ENCODE assay signal across 16 cellular contexts in the genomic region with DNA sequence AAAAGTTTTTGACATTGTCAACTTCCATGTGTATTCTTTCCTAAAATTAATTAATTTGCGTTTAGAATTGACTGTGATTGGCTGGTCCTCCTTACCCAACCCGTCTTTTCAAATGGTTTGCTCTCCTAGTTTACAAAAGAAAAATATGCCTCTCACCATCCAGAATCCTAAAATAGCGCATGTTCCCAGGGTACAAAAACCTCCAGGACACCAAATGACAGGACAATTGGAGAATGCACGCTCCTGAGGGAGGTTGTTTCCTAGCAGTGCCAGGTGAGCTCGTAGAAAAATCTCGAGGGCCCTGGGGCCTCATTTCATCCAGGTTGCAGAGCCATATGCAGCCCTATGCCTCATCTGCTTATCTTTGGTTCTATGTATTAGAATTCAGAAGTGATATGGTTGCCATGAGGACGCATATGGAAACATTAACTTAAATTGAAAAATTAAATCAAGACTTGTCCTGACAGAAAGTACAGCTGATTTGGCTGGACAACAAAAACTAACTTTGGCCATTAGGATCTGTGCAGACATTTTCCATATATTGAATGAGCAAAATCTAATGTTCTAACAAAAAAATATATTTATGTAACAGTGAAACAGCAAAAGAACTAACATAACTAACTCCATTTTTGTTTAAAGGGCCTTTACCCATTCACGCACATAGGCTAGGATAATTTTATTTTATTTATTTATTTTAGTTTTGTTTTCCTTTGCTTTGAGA. TPM values are rescaled to one million over a fixed set of nuclear protein-coding genes. Genes with fewer than 3 reads are reported as not detected.
DNase-seq lines count a peak whose midpoint lies in the region; ATAC-seq and TF ChIP-seq lines count a peak whose summit lies in the region.
"Had no signal": no experiment of that assay in that cellular context is flagged by ENCODE, and none has a peak within 500 bp of the region (broad histone marks: within the 10 kb centered on the region; RNA-seq: fewer than 3 reads in every experiment).

No MANE protein-coding gene starts in this region.

- no peaks in the 10 kb centered on the region for H3K9me3 Mint-ChIP-seq in mesothelial cell of epicardium
- no peaks in the 10 kb centered on the region for H3K9me3 Mint-ChIP-seq in progenitor cell of endocrine pancreas (ENCODE audit: low read depth)
- H3K9me3 Mint-ChIP-seq: CD8-positive, alpha-beta T cell had no signal

- no peaks in the 10 kb centered on the region for H3F3A ChIP-seq in SK-N-SH (replicated peaks; ENCODE audit: insufficient read depth)

- POLR2A ChIA-PET in SK-N-SH (lab: Yijun Ruan, JAX), result no interaction called here

- H3K27me3 ChIP-seq in SK-N-SH (ENCODE audit: insufficient read depth), result no peaks in the 10 kb centered on the region
- H3K27me3 ChIP-seq in aorta (ENCODE audit: control insufficient read depth in 1 of 2, insufficient read depth in 2 of 2, low read length in 1 of 2), result no peaks in the 10 kb centered on the region

- H3K27ac Mint-ChIP-seq in mesothelial cell of epicardium (peak overlapping the region; percentile 64), progenitor cell of endocrine pancreas (peak overlapping the region; percentile 74)
- H3K27ac Mint-ChIP-seq: CD14-positive monocyte; CD8-positive, alpha-beta T cell; HFFc6 had no signal

- intact Hi-C loops in left ventricle myocardium superior (cut with micrococcal nuclease), result no loop called here
- intact Hi-C loops in cardiac septum (cut with DNase I), result no loop called here
- intact Hi-C loops in aorta (cut with DNase I), result no loop called here

- H3K9me3 ChIP-seq in SK-N-SH (no peaks in the 10 kb centered on the region), aorta (ENCODE audit: control insufficient read depth, low read length) (no peaks in the 10 kb centered on the region)

- H3K4me2 ChIP-seq in SK-N-SH, result no peak overlapping the region

- H3K36me3 Mint-ChIP-seq in mesothelial cell of epicardium (peaks cover 2% of the 10 kb centered on the region), progenitor cell of endocrine pancreas (ENCODE audit: insufficient read depth) (no peaks in the 10 kb centered on the region)
- H3K36me3 Mint-ChIP-seq: CD14-positive monocyte; CD8-positive, alpha-beta T cell had no signal

- no peak overlapping the region for H3K9ac ChIP-seq in SK-N-SH

- no peak for DNase-seq in left ventricle myocardium superior
- DNase-seq in cardiac septum (ENCODE audit: low spot score), result no peak
- DNase-seq in SK-N-SH, result peak; percentile 65
- no peak for DNase-seq in mesothelial cell of epicardium (ENCODE audit: low spot score in 2 of 2, unreplicated experiment in 2 of 2)
- DNase-seq in progenitor cell of endocrine pancreas (ENCODE audit: low spot score, unreplicated experiment), result no peak
- no peak for DNase-seq in NCI-H748 (lab: John Stamatoyannopoulos, UW; ENCODE audit: unreplicated experiment)
- DNase-seq in aorta, result no peak
- no peak for DNase-seq in caudate nucleus (lab: John Stamatoyannopoulos, UW)
- DNase-seq: CD8-positive, alpha-beta T cell; COR-L47; DMS79 treated with DMSO at 0.1 percent for 48 hours; EL; HCEC 1CT; HFFc6 had no signal

- peak; percentile 50 for ATAC-seq in left ventricle myocardium superior
- no peak for ATAC-seq in aorta (ENCODE audit: low FRiP score)
- ATAC-seq: CD8-positive, alpha-beta T cell had no signal

- CTCF ChIA-PET in SK-N-SH (lab: Yijun Ruan, JAX), result no interaction called here

- 62% methylated on average over 8 of the region's 8 CpGs for WGBS in SK-N-SH (ENCODE audit: low lambda C conversion rate)
- 61 to 64% methylated on average over 8 of the region's 8 CpGs for WGBS in aorta, 2 donors

- H3K4me1 Mint-ChIP-seq in mesothelial cell of epicardium (peaks cover 39% of the 10 kb centered on the region), progenitor cell of endocrine pancreas (ENCODE audit: low read depth) (peaks cover 9% of the 10 kb centered on the region)
- H3K4me1 Mint-ChIP-seq: CD14-positive monocyte had no signal

- H3K27ac ChIP-seq in SK-N-SH (ENCODE audit: low read depth in 2 of 2, low read length in 1 of 2) (no peak overlapping the region; a peak in 1 of 4 replicates), aorta (ENCODE audit: low read depth in 1 of 2, low read length in 2 of 2) (no peak overlapping the region), caudate nucleus (ENCODE audit: low read depth, low read length) (no peak overlapping the region)
- H3K27ac ChIP-seq: HL-60 had no signal

- peak; percentile 10; the same call in 1 of the 2 replicates for TF ChIP-seq RAD21 in SK-N-SH (IDR thresholded peaks at IDR 0.05; ENCODE audit: low read length)

- H2AFZ ChIP-seq in SK-N-SH (ENCODE audit: low read depth), result no peak overlapping the region

- H3K27me3 Mint-ChIP-seq in mesothelial cell of epicardium (ENCODE audit: low read depth), result no peaks in the 10 kb centered on the region
- H3K27me3 Mint-ChIP-seq in progenitor cell of endocrine pancreas, result no peaks in the 10 kb centered on the region

- no peaks in the 10 kb centered on the region for H3K9me2 ChIP-seq in SK-N-SH

- peak in 1 of 2 experiments; percentile 83; a peak in 2 of 4 replicates for TF ChIP-seq EP300 in SK-N-SH (IDR thresholded peaks at IDR 0.05; ENCODE audit: borderline replicate concordance in 1 of 2, low read depth in 1 of 2, low read length in 1 of 2)

- no peaks in the 10 kb centered on the region for H3K79me2 ChIP-seq in SK-N-SH (ENCODE audit: insufficient read depth)

- H3K4me3 Mint-ChIP-seq in mesothelial cell of epicardium (no peak overlapping the region), progenitor cell of endocrine pancreas (ENCODE audit: low read depth) (no peak overlapping the region)
- H3K4me3 Mint-ChIP-seq: CD14-positive monocyte; CD8-positive, alpha-beta T cell; HFFc6 had no signal

- peaks cover 0 to 10% of the 10 kb centered on the region in 2 experiments; a peak in 2 of 4 replicates for H3K4me1 ChIP-seq in SK-N-SH (ENCODE audit: control insufficient read depth in 1 of 2, insufficient read depth in 2 of 2, low read depth in 1 of 2, low read length in 1 of 2)
- H3K4me1 ChIP-seq in aorta (ENCODE audit: control insufficient read depth in 1 of 2, insufficient read depth in 2 of 2, low read length in 2 of 2), result no peaks in the 10 kb centered on the region

- no peak overlapping the region for H3K4me3 ChIP-seq in SK-N-SH (ENCODE audit: low read depth in 2 of 2, low read length in 1 of 2)
- H3K4me3 ChIP-seq in aorta (ENCODE audit: low read length in 2 of 2), result no peak overlapping the region

- TF ChIP-seq CTCF in SK-N-SH (IDR thresholded peaks at IDR 0.05), result no peak
- TF ChIP-seq CTCF in mesothelial cell of epicardium (IDR thresholded peaks at IDR 0.05; ENCODE audit: unreplicated experiment), result no peak
- TF ChIP-seq CTCF in progenitor cell of endocrine pancreas (IDR thresholded peaks at IDR 0.05; ENCODE audit: unreplicated experiment), result no peak

- H3K36me3 ChIP-seq in SK-N-SH (replicated peaks in 1 of 2; ENCODE audit: control insufficient read depth in 1 of 2, insufficient read depth in 2 of 2, low read length in 1 of 2), result no peaks in the 10 kb centered on the region
- H3K36me3 ChIP-seq in aorta (ENCODE audit: control insufficient read depth in 1 of 2, insufficient read depth in 2 of 2, low read length in 1 of 2), result no peaks in the 10 kb centered on the region

- no peaks in the 10 kb centered on the region for H4K20me1 ChIP-seq in SK-N-SH (ENCODE audit: insufficient read depth)

TF ChIP-seq in SK-N-SH, 30 proteins besides CTCF, POLR2A, EP300 and RAD21 (continues in another document):
- TF ChIP-seq FOSL2 (IDR thresholded peaks at IDR 0.05; ENCODE audit: borderline replicate concordance, low read depth), result no peak
- TF ChIP-seq RCOR1 (IDR thresholded peaks at IDR 0.05; ENCODE audit: low read length), result peak; percentile 98
- TF ChIP-seq CHD2 (IDR thresholded peaks at IDR 0.05; ENCODE audit: low read length, partially characterized antibody), result peak; percentile 42
- TF ChIP-seq MXI1 (IDR thresholded peaks at IDR 0.05; ENCODE audit: low read depth, low read length), result peak; percentile 40; the same call in 1 of the 2 replicates
- no peak for TF ChIP-seq TCF12 (IDR thresholded peaks at IDR 0.05)
- TF ChIP-seq GATA2 (CRISPR knock-in tag; IDR thresholded peaks at IDR 0.05), result peak; percentile 78
- TF ChIP-seq, protein P1, sequence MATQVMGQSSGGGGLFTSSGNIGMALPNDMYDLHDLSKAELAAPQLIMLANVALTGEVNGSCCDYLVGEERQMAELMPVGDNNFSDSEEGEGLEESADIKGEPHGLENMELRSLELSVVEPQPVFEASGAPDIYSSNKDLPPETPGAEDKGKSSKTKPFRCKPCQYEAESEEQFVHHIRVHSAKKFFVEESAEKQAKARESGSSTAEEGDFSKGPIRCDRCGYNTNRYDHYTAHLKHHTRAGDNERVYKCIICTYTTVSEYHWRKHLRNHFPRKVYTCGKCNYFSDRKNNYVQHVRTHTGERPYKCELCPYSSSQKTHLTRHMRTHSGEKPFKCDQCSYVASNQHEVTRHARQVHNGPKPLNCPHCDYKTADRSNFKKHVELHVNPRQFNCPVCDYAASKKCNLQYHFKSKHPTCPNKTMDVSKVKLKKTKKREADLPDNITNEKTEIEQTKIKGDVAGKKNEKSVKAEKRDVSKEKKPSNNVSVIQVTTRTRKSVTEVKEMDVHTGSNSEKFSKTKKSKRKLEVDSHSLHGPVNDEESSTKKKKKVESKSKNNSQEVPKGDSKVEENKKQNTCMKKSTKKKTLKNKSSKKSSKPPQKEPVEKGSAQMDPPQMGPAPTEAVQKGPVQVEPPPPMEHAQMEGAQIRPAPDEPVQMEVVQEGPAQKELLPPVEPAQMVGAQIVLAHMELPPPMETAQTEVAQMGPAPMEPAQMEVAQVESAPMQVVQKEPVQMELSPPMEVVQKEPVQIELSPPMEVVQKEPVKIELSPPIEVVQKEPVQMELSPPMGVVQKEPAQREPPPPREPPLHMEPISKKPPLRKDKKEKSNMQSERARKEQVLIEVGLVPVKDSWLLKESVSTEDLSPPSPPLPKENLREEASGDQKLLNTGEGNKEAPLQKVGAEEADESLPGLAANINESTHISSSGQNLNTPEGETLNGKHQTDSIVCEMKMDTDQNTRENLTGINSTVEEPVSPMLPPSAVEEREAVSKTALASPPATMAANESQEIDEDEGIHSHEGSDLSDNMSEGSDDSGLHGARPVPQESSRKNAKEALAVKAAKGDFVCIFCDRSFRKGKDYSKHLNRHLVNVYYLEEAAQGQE (IDR thresholded peaks at IDR 0.05; ENCODE audit: low read depth, low read length), result no peak
- no peak for TF ChIP-seq YY1 (IDR thresholded peaks at IDR 0.05; ENCODE audit: low read depth)
- no peak for TF ChIP-seq NRF1 (IDR thresholded peaks at IDR 0.05; ENCODE audit: low read depth, low read length)

RNA-seq across cellular contexts. Expression of a gene that starts 28.2 kb away (rescaled TPM):
- 133 TPM for total RNA-seq in left ventricle myocardium superior
- 326 TPM for total RNA-seq in cardiac septum
- 0.31 and 0.76 TPM in 2 replicates for polyA plus RNA-seq in SK-N-SH (2012; rRNA removed)
- 0.36 and 0.43 TPM in 2 replicates for polyA plus RNA-seq in SK-N-SH (2012; cell fraction: cytosol; rRNA removed)
- 0.14 and 0.26 TPM in 2 replicates for polyA plus RNA-seq in SK-N-SH (2012; cell fraction: nucleus; rRNA removed)
- 8.3 to 10.5 TPM (median 9.6 TPM) in 3 replicates for total RNA-seq in mesothelial cell of epicardium
- 8.3 and 9.5 TPM in 2 replicates for total RNA-seq in progenitor cell of endocrine pancreas
- 10 to 100 TPM; 23.9 to 46.7 TPM for total RNA-seq in aorta
- polyA plus RNA-seq in aorta, result 10 to 100 TPM in 1 of 2 donors, under 1 TPM in 1; 0.33 to 15.7 TPM
